ENCODE assay signal across 11 cellular contexts in genomic region chr14:93430319-93430801, GRCh38. TPM values are rescaled to one million over a fixed set of nuclear protein-coding genes. Genes with fewer than 3 reads are reported as not detected.
DNase-seq lines count a peak whose midpoint lies in the region; ATAC-seq and TF ChIP-seq lines count a peak whose summit lies in the region.
"Had no signal": no experiment of that assay in that cellular context is flagged by ENCODE, and none has a peak within 500 bp of the region (broad histone marks: within the 10 kb centered on the region; RNA-seq: fewer than 3 reads in every experiment).

No MANE protein-coding gene starts in this region.

- H3K36me3 ChIP-seq in heart left ventricle (no peaks in the 10 kb centered on the region), iPS-20b (ENCODE audit: insufficient read depth, low read depth, low read length) (no peaks in the 10 kb centered on the region), urinary bladder (ENCODE audit: insufficient read depth) (no peaks in the 10 kb centered on the region), transverse colon (no peaks in the 10 kb centered on the region), lower lobe of right lung (no peaks in the 10 kb centered on the region)

- 1 to 3% (median 2%) methylated on average over 13 to 36 of the region's 36 CpGs for WGBS in heart left ventricle, 4 donors
- WGBS in urinary bladder: under 1% methylated on average over 36 of the region's 36 CpGs
- 18% methylated on average over 36 of the region's 36 CpGs; no CpG with 5 or more reads in 1 of the 2 donors for WGBS in transverse colon (ENCODE audit: low coverage in 1 of 2), 2 donors

- H3K9ac ChIP-seq in iPS-20b (ENCODE audit: low read depth, low read length): peak overlapping the region; percentile 77; the same call in 1 of the 2 replicates

- H3K27me3 ChIP-seq in heart left ventricle (peaks cover 0 to 39% (median 10%) of the 10 kb centered on the region in 9 donors), iPS-20b (ENCODE audit: insufficient read depth, low read length) (peaks cover 21% of the 10 kb centered on the region), transverse colon (peaks cover 59% of the 10 kb centered on the region), lower lobe of right lung (ENCODE audit: low read depth) (peaks cover 46% of the 10 kb centered on the region)

- DNase-seq in heart left ventricle (peak in 1 of 5 donors; percentile 62), Right ventricle myocardium inferior (ENCODE audit: missing footprints) (no peak), NOMO-1 treated with dmso at 0.1 percent for 144 hours (lab: John Stamatoyannopoulos, UW; ENCODE audit: unreplicated experiment) (no peak), transverse colon (no peak), lower lobe of right lung (no peak)
- DNase-seq: activated T-cell treated with anti-CD3 and anti-CD28 coated beads, Interleukin-2, amount 50 U/mL, for 1 hour; NCI-H226 had no signal

- no peak overlapping the region for H3K27ac ChIP-seq in heart left ventricle
- peak overlapping the region; percentile 86 for H3K27ac ChIP-seq in VCaP
- H3K27ac ChIP-seq in iPS-20b (ENCODE audit: low read length): no peak overlapping the region
- H3K27ac ChIP-seq in urinary bladder (ENCODE audit: low read depth): no peak overlapping the region
- no peak overlapping the region for H3K27ac ChIP-seq in transverse colon
- no peak overlapping the region for H3K27ac ChIP-seq in lower lobe of right lung

- TF ChIP-seq POLR2A in heart left ventricle (IDR thresholded peaks at IDR 0.05) (no peak), transverse colon (IDR thresholded peaks at IDR 0.05) (no peak)

- H3K4me1 ChIP-seq in heart left ventricle (peaks cover 0 to 11% (median 0%) of the 10 kb centered on the region in 12 donors), iPS-20b (ENCODE audit: insufficient read depth, low read length) (peaks cover 5% of the 10 kb centered on the region; the same call in 1 of the 2 replicates), urinary bladder (ENCODE audit: insufficient read depth) (no peaks in the 10 kb centered on the region), transverse colon (peaks cover 0 to 2% (median 0%) of the 10 kb centered on the region in 4 donors), lower lobe of right lung (no peaks in the 10 kb centered on the region)

- H3K9me3 ChIP-seq in heart left ventricle: peaks cover 0 to 28% (median 18%) of the 10 kb centered on the region in 12 donors
- H3K9me3 ChIP-seq in iPS-20b (ENCODE audit: insufficient read depth, low read depth, low read length): peaks cover 6% of the 10 kb centered on the region; the same call in 1 of the 2 replicates
- H3K9me3 ChIP-seq in transverse colon: peaks cover 0 to 7% of the 10 kb centered on the region in 2 donors
- peaks cover 17% of the 10 kb centered on the region for H3K9me3 ChIP-seq in lower lobe of right lung

- intact Hi-C loops in heart left ventricle (cut with DNase I) (no loop called here), Right ventricle myocardium inferior (cut with DNase I) (no loop called here), transverse colon (cut with DNase I; ENCODE audit: low total_unique reads) (no loop called here), lower lobe of right lung (cut with DNase I) (no loop called here)

- no peak for TF ChIP-seq EP300 in transverse colon (IDR thresholded peaks at IDR 0.05; ENCODE audit: low read depth)

- ATAC-seq in heart left ventricle (no peak), Right ventricle myocardium inferior (no peak), lower lobe of right lung (no peak)

- H3K4me3 ChIP-seq in heart left ventricle (peak overlapping the region in 10 of 12 donors; percentile 22 to 45 (median 34)), iPS-20b (ENCODE audit: low read length) (peak overlapping the region; percentile 81), urinary bladder (ENCODE audit: low read depth, low read length) (peak overlapping the region; percentile 16), transverse colon (peak overlapping the region in 1 of 4 donors; percentile 26), lower lobe of right lung (no peak overlapping the region)
- H3K4me3 ChIP-seq: lung had no signal

- no peak for TF ChIP-seq CTCF in heart left ventricle (IDR thresholded peaks at IDR 0.05)
- no peak for TF ChIP-seq CTCF in VCaP (conservative IDR thresholded peaks at IDR 0.05)
- no peak for TF ChIP-seq CTCF in transverse colon (IDR thresholded peaks at IDR 0.05)
- no peak for TF ChIP-seq CTCF in lower lobe of right lung (IDR thresholded peaks at IDR 0.05)

- in situ Hi-C loops in transverse colon (cut with MboI; ENCODE audit: low pct_ligation_motif_present in 1 of 4, low pct_unique_long_range_greater_than_20kb in 1 of 4, low sequenced_read_pairs in 3 of 4): no loop called here

RNA-seq across cellular contexts. Expression of gene UNC79, which starts 0.4 kb away (rescaled TPM):
- under 1 TPM; 0.26 to 0.58 (median 0.44) TPM for total RNA-seq in heart left ventricle
- polyA plus RNA-seq in heart left ventricle: under 1 TPM; 0.04 to 0.15 TPM
- total RNA-seq in Right ventricle myocardium inferior: 0.19 TPM
- total RNA-seq in urinary bladder: 1.1 TPM
- polyA plus RNA-seq in urinary bladder: 0.11 TPM
- under 1 TPM in 2 of 4 donors, not detected in 2; 0.14 to 0.32 TPM for total RNA-seq in transverse colon
- total RNA-seq in lower lobe of right lung: 0.18 TPM
